31 cellular contexts compared by ENCODE assay signal in the genomic region with DNA sequence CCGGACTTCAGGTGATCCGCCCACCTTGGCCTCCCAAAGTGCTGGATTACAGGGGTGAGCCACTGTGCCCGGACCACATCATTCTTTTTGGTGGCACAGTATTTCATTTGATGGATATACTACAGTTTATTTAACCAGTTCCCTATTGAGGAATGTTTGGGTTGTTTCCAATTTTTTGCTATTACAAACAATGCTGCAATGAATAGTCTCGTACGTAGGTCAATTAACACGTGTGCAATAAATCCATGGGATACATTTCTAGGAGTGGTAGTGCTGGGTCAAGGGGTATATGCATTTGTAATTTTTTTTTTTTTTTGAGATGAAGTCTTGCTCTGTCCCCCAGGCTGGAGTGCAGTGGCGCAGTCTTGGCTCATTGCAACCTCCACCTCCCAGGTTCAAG.
"Had no signal": no experiment of that assay in that cellular context is flagged by ENCODE, and none has a peak within 500 bp of the region (broad histone marks: within the 10 kb centered on the region; RNA-seq: fewer than 3 reads in every experiment).

No MANE protein-coding gene starts in this region.

- FAIRE-seq: bronchial epithelial cell had no signal

- H3K4me2 ChIP-seq: KMS-11, PC-9 had no signal

- H3K27me3 ChIP-seq: adrenal gland had no signal

- H3K9me3 ChIP-seq: adrenal gland had no signal

- H3K4me1 ChIP-seq: adrenal gland had no signal

- H3K9ac ChIP-seq: KMS-11 had no signal

- H3K27ac ChIP-seq: adrenal gland, KMS-11, VCaP had no signal

- DNase-seq: activated B cell treated with CpG ODN at 0.5 μM for 24 hours; activated CD4-positive, alpha-beta memory T cell treated with anti-CD3 and anti-CD28 coated beads for 36 hours; activated CD4-positive, alpha-beta T cell treated with anti-CD3 and anti-CD28 coated beads for 4 hours; activated CD4-positive, alpha-beta T cell treated with anti-CD3 and anti-CD28 coated beads, Interleukin-2, amount 50 U/mL, for 1 hour; activated CD4-positive, CD25-positive, alpha-beta regulatory T cell treated with anti-CD3 and anti-CD28 coated beads, Interleukin-2, amount 50 U/mL, for 72 hours; activated CD8-positive, alpha-beta memory T cell treated with anti-CD3 and anti-CD28 coated beads, Interleukin-2, amount 50 U/mL, for 4 hours; activated gamma-delta T cell treated with Interleukin-2 at 50 U/mL for 16 hours; activated naive CD4-positive, alpha-beta T cell treated with anti-CD3 and anti-CD28 coated beads for 36 hours; activated T-cell treated with anti-CD3 and anti-CD28 coated beads for 4 hours; activated T-cell treated with anti-CD3 and anti-CD28 coated beads, Interleukin-2, amount 50 U/mL, for 4 hours; adrenal gland; caudate nucleus; MM.1S; MV-4-11; NCI-H1092; NCI-H146; NCI-H187; NCI-H2029 treated with DMSO at 0.1 percent for 48 hours; NCI-H2107; NCI-H510A; NCI-H526; NCI-H748 treated with DMSO at 0.1 percent for 48 hours; NK-92 treated with Interleukin-12 subunit alpha and Interleukin-12 subunit beta, amount 100 ng/mL, for 24 hours; Right ventricle myocardium superior; T-helper 1 cell; T-helper 2 cell; T-helper 9 cell had no signal

- H2AFZ ChIP-seq: PC-9 had no signal

- H3K4me3 ChIP-seq: adrenal gland, PC-9 had no signal

- H3K36me3 ChIP-seq: adrenal gland had no signal
